Comparison of ENCODE assay signal across 1 cellular context in genomic region chr4:178414881-178415446, GRCh38.
TF ChIP-seq lines count a peak whose summit lies in the region.

No MANE protein-coding gene starts in this region.

TF ChIP-seq in SK-N-SH, 30 proteins besides CTCF, POLR2A, EP300 and RAD21 (continued from another document):
- TF ChIP-seq REST (IDR thresholded peaks at IDR 0.05; ENCODE audit: low read depth, low read length) (no peak), CHD2 (IDR thresholded peaks at IDR 0.05; ENCODE audit: low read length, partially characterized antibody) (no peak), RCOR1 (IDR thresholded peaks at IDR 0.05; ENCODE audit: low read length) (no peak), MEF2A (IDR thresholded peaks at IDR 0.05; ENCODE audit: borderline replicate concordance, low read depth) (no peak), GATA2 (CRISPR knock-in tag; IDR thresholded peaks at IDR 0.05) (no peak), USF2 (IDR thresholded peaks at IDR 0.05; ENCODE audit: borderline replicate concordance, low read depth, low read length) (no peak), FOXM1 (IDR thresholded peaks at IDR 0.05; ENCODE audit: low read depth) (no peak)
